Comparison of ENCODE assay signal across 11 cellular contexts in genomic region chr7:43076189-43076605, GRCh38. TPM values are rescaled to one million over a fixed set of nuclear protein-coding genes. Genes with fewer than 3 reads are reported as not detected.
A peak's percentile ranks its signal among the peaks of the same experiment; 100 is the strongest.
DNase-seq lines count a peak whose midpoint lies in the region; ATAC-seq and TF ChIP-seq lines count a peak whose summit lies in the region.
"Had no signal": no experiment of that assay in that cellular context is flagged by ENCODE, and none has a peak within 500 bp of the region (broad histone marks: within the 10 kb centered on the region; RNA-seq: fewer than 3 reads in every experiment).

No MANE protein-coding gene starts in this region.

- H3K4me3 ChIP-seq in fibroblast of mammary gland (ENCODE audit: control insufficient read depth, low read depth, low read length) = no peak overlapping the region
- no peak overlapping the region for H3K4me3 ChIP-seq in psoas muscle
- H3K4me3 ChIP-seq: gastrocnemius medialis had no signal

- H3K36me3 ChIP-seq in psoas muscle (ENCODE audit: insufficient read depth in 1 of 2, low read depth in 1 of 2) = no peaks in the 10 kb centered on the region
- H3K36me3 ChIP-seq: gastrocnemius medialis had no signal

- H3K27me3 ChIP-seq in psoas muscle (ENCODE audit: insufficient read depth in 3 of 3, low read length in 2 of 3) = peaks cover 0 to 8% (median 7%) of the 10 kb centered on the region in 3 donors
- H3K27me3 ChIP-seq: gastrocnemius medialis had no signal

- WGBS in psoas muscle, 3 donors = 62 to 64% (median 63%) methylated on average over 5 of the region's 5 CpGs

- no peaks in the 10 kb centered on the region for H3K4me1 ChIP-seq in psoas muscle
- H3K4me1 ChIP-seq: gastrocnemius medialis had no signal

- no peak overlapping the region for H3K27ac ChIP-seq in psoas muscle
- H3K27ac ChIP-seq: gastrocnemius medialis had no signal

- ATAC-seq in GM19397 (IDR thresholded peaks at IDR 0.05; ENCODE audit: unreplicated experiment) (peak; percentile 61), psoas muscle (no peak)
- ATAC-seq: gastrocnemius medialis had no signal

- peak; percentile 28 for DNase-seq in GM04504 (ENCODE audit: low read depth)
- peak; percentile 29 for DNase-seq in HT1080 (ENCODE audit: low read depth)
- DNase-seq in fibroblast of mammary gland (ENCODE audit: low read depth) = peak; percentile 63
- no peak for DNase-seq in DMS114 treated with DMSO at 0.1 percent for 48 hours (lab: John Stamatoyannopoulos, UW; ENCODE audit: unreplicated experiment)
- no peak for DNase-seq in RPMI8226
- DNase-seq in psoas muscle = no peak
- DNase-seq in NCI-H526 (lab: John Stamatoyannopoulos, UW) = no peak
- DNase-seq: amygdala, gastrocnemius medialis had no signal

- intact Hi-C loops in psoas muscle (cut with DNase I) = no loop called here

- TF ChIP-seq CTCF in fibroblast of mammary gland (conservative IDR thresholded peaks at IDR 0.05; ENCODE audit: control insufficient read depth, insufficient read depth, low read depth, low read length) (no peak), psoas muscle (IDR thresholded peaks at IDR 0.05) (no peak)

- H3K9me3 ChIP-seq in psoas muscle = no peaks in the 10 kb centered on the region
- H3K9me3 ChIP-seq: gastrocnemius medialis had no signal

RNA-seq across cellular contexts. Expression of gene HECW1, which starts 36.2 kb away (rescaled TPM):
- 2.4 and 2.5 TPM in 2 replicates for total RNA-seq in HT1080 (2014; rRNA removed; shearing (Covaris generic))
- polyA plus RNA-seq in HT1080 (2015; cell fraction: cytosol; rRNA removed) = 1.2 and 1.9 TPM in 2 replicates
- 0.31 and 4.4 TPM in 2 replicates for polyA plus RNA-seq in HT1080 (2015; cell fraction: nucleus; rRNA removed)
- total RNA-seq in psoas muscle = 1 to 10 TPM in 3 of 4 donors, under 1 TPM in 1; 0.93 to 2.8 (median 1.5) TPM
- polyA plus RNA-seq in psoas muscle = 1 to 10 TPM in 1 of 3 donors, under 1 TPM in 2; 0.07 to 1.7 (median 0.56) TPM
- total RNA-seq: T-helper 2 cell treated with Interferon-gamma antibody and Interleukin-4, amounts not matched to agents 100 ng/mL and 5 ng/mL, for 36 hours had no signal

Comparison
In these comparisons a context has a peak if more than half of its experiments do, and no peak if none do; other contexts are left out.
1. DNase-seq: peak in GM04504 (single experiment), HT1080 (single experiment) and fibroblast of mammary gland (single experiment); none in DMS114 treated with DMSO at 0.1 percent for 48 hours (single experiment), RPMI8226 (single experiment), psoas muscle (0 of 2) and NCI-H526 (0 of 2).